In genomic region chr10:28312572-28312971, GRCh38 we compare ENCODE assay signal across 19 cellular contexts. TPM values are rescaled to one million over a fixed set of nuclear protein-coding genes. Genes with fewer than 3 reads are reported as not detected.
DNase-seq lines count a peak whose midpoint lies in the region; ATAC-seq, FAIRE-seq and TF ChIP-seq lines count a peak whose summit lies in the region.
"Had no signal": no experiment of that assay in that cellular context is flagged by ENCODE, and none has a peak within 500 bp of the region (broad histone marks: within the 10 kb centered on the region; RNA-seq: fewer than 3 reads in every experiment).

No MANE protein-coding gene starts in this region.

- H2AFZ ChIP-seq in GM23248 = no peak overlapping the region

- H3K9me3 Mint-ChIP-seq in activated CD8-positive, alpha-beta T cell treated with anti-CD3 and anti-CD28 coated beads for 36 hours = peaks cover 2% of the 10 kb centered on the region

- no peak overlapping the region for H3K9ac ChIP-seq in GM23248

- H3K27me3 Mint-ChIP-seq in activated CD8-positive, alpha-beta T cell treated with anti-CD3 and anti-CD28 coated beads for 36 hours = no peaks in the 10 kb centered on the region
- H3K27me3 Mint-ChIP-seq: CD8-positive, alpha-beta memory T cell had no signal

- H4K20me1 ChIP-seq in GM23248 (ENCODE audit: insufficient read depth) = no peaks in the 10 kb centered on the region

- no peaks in the 10 kb centered on the region for H3F3A ChIP-seq in GM23248 (ENCODE audit: insufficient read depth)

- no peak for TF ChIP-seq EP300 in ovary (IDR thresholded peaks at IDR 0.05)

- peak; percentile 18 for FAIRE-seq in bronchial epithelial cell (lab: Jason Lieb, UNC)
- FAIRE-seq: GM12891, GM18507, H1 had no signal

- DNase-seq in GM23248 (peak; percentile 54), NCI-H1436 treated with DMSO at 0.1 percent for 48 hours (lab: John Stamatoyannopoulos, UW) (peak; percentile 33), bronchial epithelial cell (ENCODE audit: low read depth) (no peak), ovary (no peak), putamen (ENCODE audit: low spot score) (no peak), NCI-H187 treated with DMSO at 0.1 percent for 48 hours (lab: John Stamatoyannopoulos, UW) (no peak)
- no peak for DNase-seq in activated CD8-positive, alpha-beta T cell treated with anti-CD3 and anti-CD28 coated beads for 36 hours
- DNase-seq: CD8-positive, alpha-beta memory T cell; DND-41; GF-D8; Kasumi-1; NCI-H2081 treated with DMSO at 0.1 percent for 48 hours; NCI-H2227 treated with DMSO at 0.1 percent for 48 hours; NCI-H524 treated with DMSO at 0.1 percent for 48 hours had no signal

- ATAC-seq in activated CD8-positive, alpha-beta T cell treated with anti-CD3 and anti-CD28 coated beads for 36 hours = no peak
- ATAC-seq: Panc1, Right ventricle myocardium inferior had no signal

- no peaks in the 10 kb centered on the region for H3K9me3 ChIP-seq in GM23248 (ENCODE audit: low read depth)
- H3K9me3 ChIP-seq in ovary = no peaks in the 10 kb centered on the region

- CTCF ChIA-PET in activated CD8-positive, alpha-beta T cell treated with anti-CD3 and anti-CD28 coated beads for 36 hours (lab: Charles Lee) = interaction anchor here (1.0 to 6.2 kb wide), 9 partner anchors 10 to 81 kb away, joined by 3 to 36 read pairs (median 5); partner anchors contain the start of gene MPP7

- no peak overlapping the region for H3K27ac ChIP-seq in GM23248
- H3K27ac ChIP-seq in ovary = no peak overlapping the region

- H3K27me3 ChIP-seq in GM23248 (replicated peaks; ENCODE audit: insufficient read depth) (peaks cover 34% of the 10 kb centered on the region), bronchial epithelial cell (ENCODE audit: control insufficient read depth, insufficient read depth, low read length) (peaks cover 2% of the 10 kb centered on the region), ovary (no peaks in the 10 kb centered on the region)

- 42 to 53% methylated on average over 6 of the region's 6 CpGs for WGBS in GM23248 (ENCODE audit: low coverage in 1 of 2, low lambda C conversion rate in 2 of 2, missing lambda C conversion rate in 2 of 2), 2 experiments
- WGBS in ovary, 3 donors = 40 to 48% (median 43%) methylated on average over 6 of the region's 6 CpGs

- no peak for TF ChIP-seq POLR2A in ovary (IDR thresholded peaks at IDR 0.05)

- H3K4me2 ChIP-seq in GM23248 (ENCODE audit: unreplicated experiment) = no peak overlapping the region

- H3K79me2 ChIP-seq in GM23248 (ENCODE audit: insufficient read depth) = no peaks in the 10 kb centered on the region

- no peak overlapping the region for H3K27ac Mint-ChIP-seq in activated CD8-positive, alpha-beta T cell treated with anti-CD3 and anti-CD28 coated beads for 36 hours

- no peak overlapping the region for H3K4me3 Mint-ChIP-seq in activated CD8-positive, alpha-beta T cell treated with anti-CD3 and anti-CD28 coated beads for 36 hours
- H3K4me3 Mint-ChIP-seq: CD8-positive, alpha-beta memory T cell had no signal

- peaks cover 3% of the 10 kb centered on the region; the same call in 1 of the 2 replicates for H3K4me1 ChIP-seq in GM23248 (ENCODE audit: insufficient read depth)
- no peaks in the 10 kb centered on the region for H3K4me1 ChIP-seq in ovary (ENCODE audit: insufficient read depth)

- H3K36me3 ChIP-seq in GM23248 (ENCODE audit: low read depth) (no peaks in the 10 kb centered on the region), bronchial epithelial cell (ENCODE audit: control insufficient read depth, insufficient read depth, low read length) (no peaks in the 10 kb centered on the region), ovary (no peaks in the 10 kb centered on the region)

- no peak for TF ChIP-seq CTCF in bronchial epithelial cell (IDR thresholded peaks at IDR 0.05; ENCODE audit: insufficient read depth, low read length, severe bottlenecking)
- TF ChIP-seq CTCF in ovary (IDR thresholded peaks at IDR 0.05) = no peak
- no peak for TF ChIP-seq CTCF in activated CD8-positive, alpha-beta T cell treated with anti-CD3 and anti-CD28 coated beads for 36 hours (IDR thresholded peaks at IDR 0.05)

- intact Hi-C loops in ovary (cut with DNase I) = no loop called here
- intact Hi-C loops in activated CD8-positive, alpha-beta T cell treated with anti-CD3 and anti-CD28 coated beads for 36 hours (cut with micrococcal nuclease) = no loop called here

- H3K36me3 Mint-ChIP-seq in activated CD8-positive, alpha-beta T cell treated with anti-CD3 and anti-CD28 coated beads for 36 hours (ENCODE audit: low read depth) = peaks cover 4% of the 10 kb centered on the region

- in situ Hi-C loops in GM23248 (cut with MboI) = no loop called here

- H3K4me1 Mint-ChIP-seq in activated CD8-positive, alpha-beta T cell treated with anti-CD3 and anti-CD28 coated beads for 36 hours (ENCODE audit: low read depth) = peaks cover 22% of the 10 kb centered on the region

- H3K4me3 ChIP-seq in GM23248 = no peak overlapping the region
- H3K4me3 ChIP-seq in bronchial epithelial cell (ENCODE audit: low read depth, low read length) = no peak overlapping the region
- H3K4me3 ChIP-seq in ovary = no peak overlapping the region

- POLR2A ChIA-PET in activated CD8-positive, alpha-beta T cell treated with anti-CD3 and anti-CD28 coated beads for 36 hours (lab: Charles Lee) = interaction anchor here (0.9 to 2.5 kb wide), 5 partner anchors 9 to 22 kb away, joined by 5 to 17 read pairs (median 5); no protein-coding TSS in a partner anchor

- no peaks in the 10 kb centered on the region for H3K9me2 ChIP-seq in GM23248 (ENCODE audit: insufficient read depth)

RNA-seq across cellular contexts. Expression of gene MPP7, which starts 9.7 kb away (rescaled TPM):
- total RNA-seq in GM23248 (2014; rRNA removed; shearing (Covaris generic)) = 0.65 TPM in 1 of 2 replicates, not detected in the other
- 0.09 and 0.35 TPM in 2 replicates for polyA plus RNA-seq in GM23248 (2016; fragmentation: Nextera tagmentation; extraction: Ambion mirVana)
- total RNA-seq in bronchial epithelial cell = 11.1 and 24.6 TPM in 2 replicates
- 10 to 100 TPM in 3 of 7 donors, 1 to 10 TPM in 4; 2.2 to 13.3 (median 9.3) TPM for total RNA-seq in ovary
- polyA plus RNA-seq in ovary = 1 to 10 TPM; 2.3 to 7.5 TPM
- total RNA-seq in activated CD8-positive, alpha-beta T cell treated with anti-CD3 and anti-CD28 coated beads for 36 hours = 10 to 100 TPM; 12.6 to 14.3 TPM

Comparison
In these comparisons a context has a peak if more than half of its experiments do, and no peak if none do; other contexts are left out.
1. DNase-seq: peak in GM23248 (single experiment) and NCI-H1436 treated with DMSO at 0.1 percent for 48 hours (single experiment); none in bronchial epithelial cell (single experiment), ovary (0 of 5), activated CD8-positive, alpha-beta T cell treated with anti-CD3 and anti-CD28 coated beads for 36 hours (single experiment), putamen (single experiment) and NCI-H187 treated with DMSO at 0.1 percent for 48 hours (single experiment).